17 cellular contexts compared by ENCODE assay signal in genomic region chr15:77981281-77982126, GRCh38.
"Had no signal": no experiment of that assay in that cellular context is flagged by ENCODE, and none has a peak within 500 bp of the region (broad histone marks: within the 10 kb centered on the region; RNA-seq: fewer than 3 reads in every experiment).

No MANE protein-coding gene starts in this region.

- H3K36me3 Mint-ChIP-seq: naive thymus-derived CD8-positive, alpha-beta T cell; stimulated activated memory B cell treated with anti-CD40 and anti-IgM and Interleukin-4, amounts not matched to agents 10 μg/mL and 1 μg/mL and 100 μg/mL, for 72 hours had no signal

- ATAC-seq: esophagus mucosa; heart left ventricle; mucosa of descending colon; naive thymus-derived CD8-positive, alpha-beta T cell; right cardiac atrium; stimulated activated memory B cell treated with anti-CD40 and anti-IgM and Interleukin-4, amounts not matched to agents 10 μg/mL and 1 μg/mL and 100 μg/mL, for 72 hours had no signal

- DNase-seq: effector memory CD4-positive, alpha-beta T cell; hippocampal formation; kidney glomerular epithelial cell; mammary epithelial cell; naive thymus-derived CD8-positive, alpha-beta T cell; nucleus accumbens; stimulated activated CD4-positive, alpha-beta T cell treated with anti-CD3 and anti-CD28 coated beads, Interleukin-2, amount 100 ng/mL, for 48 hours; stimulated activated CD8-positive, alpha-beta memory T cell treated with anti-CD3 and anti-CD28 coated beads, Interleukin-4, amount 100 ng/mL, for 48 hours; testis; transverse colon had no signal

- H3K4me3 Mint-ChIP-seq: naive thymus-derived CD8-positive, alpha-beta T cell; stimulated activated memory B cell treated with anti-CD40 and anti-IgM and Interleukin-4, amounts not matched to agents 10 μg/mL and 1 μg/mL and 100 μg/mL, for 72 hours; stimulated activated naive CD8-positive, alpha-beta T cell treated with anti-CD3 and anti-CD28 coated beads, Interleukin-15, Interleukin-2, amounts not matched to agents 100 ng/mL and 50 ng/mL, for 24 hours had no signal

- H3K9me3 Mint-ChIP-seq: naive thymus-derived CD8-positive, alpha-beta T cell; stimulated activated memory B cell treated with anti-CD40 and anti-IgM and Interleukin-4, amounts not matched to agents 10 μg/mL and 1 μg/mL and 100 μg/mL, for 72 hours; stimulated activated naive CD8-positive, alpha-beta T cell treated with anti-CD3 and anti-CD28 coated beads, Interleukin-15, Interleukin-2, amounts not matched to agents 100 ng/mL and 50 ng/mL, for 24 hours had no signal

- H3K27ac Mint-ChIP-seq: progenitor cell of endocrine pancreas; stimulated activated memory B cell treated with anti-CD40 and anti-IgM and Interleukin-4, amounts not matched to agents 10 μg/mL and 1 μg/mL and 100 μg/mL, for 72 hours; stimulated activated naive CD8-positive, alpha-beta T cell treated with anti-CD3 and anti-CD28 coated beads, Interleukin-15, Interleukin-2, amounts not matched to agents 100 ng/mL and 50 ng/mL, for 24 hours had no signal
